27 cellular contexts compared by ENCODE assay signal in genomic region chr9:72923077-72923476, GRCh38.
"Had no signal": no experiment of that assay in that cellular context is flagged by ENCODE, and none has a peak within 500 bp of the region (broad histone marks: within the 10 kb centered on the region; RNA-seq: fewer than 3 reads in every experiment).

No MANE protein-coding gene starts in this region.

- H3K4me3 ChIP-seq: colonic mucosa, coronary artery, dorsolateral prefrontal cortex, esophagus muscularis mucosa, esophagus squamous epithelium, gastrocnemius medialis, gastroesophageal sphincter, heart left ventricle, heart right ventricle had no signal

- H3K36me3 ChIP-seq: colonic mucosa, esophagus muscularis mucosa, esophagus squamous epithelium, gastrocnemius medialis, heart right ventricle had no signal

- H3K9me3 ChIP-seq: colonic mucosa, esophagus muscularis mucosa, esophagus squamous epithelium, gastrocnemius medialis, gastroesophageal sphincter, heart left ventricle, heart right ventricle had no signal

- DNase-seq: colonic mucosa; cortex of kidney; dermis blood vessel endothelial cell; dorsolateral prefrontal cortex; effector CD4-positive, alpha-beta T cell; effector CD8-positive, alpha-beta T cell; effector memory CD4-positive, alpha-beta T cell; effector memory CD8-positive, alpha-beta T cell; endodermal cell; erythroblast; esophagus squamous epithelium; foreskin fibroblast; foreskin keratinocyte; foreskin melanocyte; gastrocnemius medialis; glutamatergic neuron; head of caudate nucleus; heart left ventricle; heart right ventricle had no signal

- ATAC-seq: effector memory CD8-positive, alpha-beta T cell; esophagus mucosa; foreskin keratinocyte; gastrocnemius medialis; gastroesophageal sphincter; heart left ventricle; heart right ventricle had no signal

- H3K27ac ChIP-seq: colonic mucosa, coronary artery, dorsolateral prefrontal cortex, epithelial cell of prostate, esophagus muscularis mucosa, esophagus squamous epithelium, foreskin keratinocyte, gastrocnemius medialis, gastroesophageal sphincter, heart left ventricle, heart right ventricle had no signal

- H3K27me3 ChIP-seq: colonic mucosa, esophagus muscularis mucosa, esophagus squamous epithelium, foreskin keratinocyte, gastrocnemius medialis, gastroesophageal sphincter, heart left ventricle, heart right ventricle had no signal

- FAIRE-seq: endometrium, endothelial cell of umbilical vein, frontal cortex had no signal

- H3K4me1 ChIP-seq: colonic mucosa, foreskin keratinocyte, gastrocnemius medialis had no signal
